Comparison of ENCODE assay signal across 17 cellular contexts in the genomic region with DNA sequence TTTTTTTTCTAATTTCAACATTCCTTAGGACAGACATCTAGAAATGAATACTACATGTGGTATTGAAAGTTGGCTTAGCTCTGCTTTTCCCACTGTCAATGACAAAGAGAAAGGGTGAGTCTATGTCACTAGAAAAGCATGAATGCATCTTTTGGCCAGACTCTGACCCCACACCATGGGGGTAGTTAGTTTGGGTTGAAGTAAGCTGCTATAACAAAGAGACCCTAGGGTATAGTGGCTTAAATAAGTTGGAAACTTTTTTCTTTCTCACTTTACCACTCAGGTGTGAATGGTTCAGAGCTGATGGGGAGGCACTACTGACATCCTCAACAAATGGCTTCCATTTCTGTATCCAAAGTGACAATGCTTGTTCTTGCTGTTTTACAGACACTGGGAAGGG.
DNase-seq lines count a peak whose midpoint lies in the region; ATAC-seq, FAIRE-seq and TF ChIP-seq lines count a peak whose summit lies in the region.
"Had no signal": no experiment of that assay in that cellular context is flagged by ENCODE, and none has a peak within 500 bp of the region (broad histone marks: within the 10 kb centered on the region; RNA-seq: fewer than 3 reads in every experiment).

No MANE protein-coding gene starts in this region.

- FAIRE-seq in K562 (lab: Jason Lieb, UNC): no peak
- peak; percentile 13 for FAIRE-seq in keratinocyte (lab: Jason Lieb, UNC)
- FAIRE-seq: A549, GM12878, GM18507 had no signal

- no peak for TF ChIP-seq RAD21 in K562 (CRISPR knock-in tag; conservative IDR thresholded peaks at IDR 0.05 in 1 of 2, IDR thresholded peaks at IDR 0.05 in 1 of 2)

- TF ChIP-seq CTCF in DND-41 (IDR thresholded peaks at IDR 0.05; ENCODE audit: borderline replicate concordance, extremely low read depth, low read length, poor library complexity, severe bottlenecking): no peak
- TF ChIP-seq CTCF in K562 (IDR thresholded peaks at IDR 0.05 in 2 of 3, conservative IDR thresholded peaks at IDR 0.05 in 1 of 3; ENCODE audit: insufficient read depth in 2 of 3, low read depth in 1 of 3, low read length in 3 of 3): no peak
- no peak for TF ChIP-seq CTCF in keratinocyte (optimal IDR thresholded peaks at IDR 0.05 in 1 of 3, IDR thresholded peaks at IDR 0.05 in 1 of 3, conservative IDR thresholded peaks at IDR 0.05 in 1 of 3; ENCODE audit: extremely low read depth in 1 of 3, insufficient read depth in 2 of 3, low read length in 3 of 3)

- no peak for TF ChIP-seq POLR2A in K562 (conservative IDR thresholded peaks at IDR 0.05)

- H3K9me1 ChIP-seq in K562 (ENCODE audit: control insufficient read depth, insufficient read depth, low read length) (no peaks in the 10 kb centered on the region), keratinocyte (ENCODE audit: control insufficient read depth, extremely low read depth, insufficient read depth, low read length) (no peaks in the 10 kb centered on the region)

- no TSS peak for BruUV-seq in K562 (replicated peaks; lab: Mats Ljungman, UMichigan)

- no peaks in the 10 kb centered on the region for H3K9me3 ChIP-seq in DND-41 (ENCODE audit: insufficient read depth, low read length, severe bottlenecking)
- no peaks in the 10 kb centered on the region for H3K9me3 ChIP-seq in K562 (replicated peaks; ENCODE audit: control insufficient read depth, insufficient read depth, low read depth, low read length)
- no peaks in the 10 kb centered on the region for H3K9me3 ChIP-seq in keratinocyte (ENCODE audit: control insufficient read depth, low read depth, low read length)
- no peaks in the 10 kb centered on the region for H3K9me3 ChIP-seq in aorta (ENCODE audit: control insufficient read depth, low read length)
- no peaks in the 10 kb centered on the region for H3K9me3 ChIP-seq in HAP-1
- H3K9me3 ChIP-seq: A549 had no signal

- H3K79me2 ChIP-seq in DND-41 (ENCODE audit: insufficient read depth, low read length) (no peaks in the 10 kb centered on the region), K562 (ENCODE audit: control insufficient read depth, insufficient read depth, low read length) (no peaks in the 10 kb centered on the region), keratinocyte (ENCODE audit: control insufficient read depth, insufficient read depth, low read length) (no peaks in the 10 kb centered on the region)

- no peak overlapping the region for H3K9ac ChIP-seq in DND-41 (ENCODE audit: low read depth, low read length)
- no peak overlapping the region for H3K9ac ChIP-seq in K562 (ENCODE audit: insufficient read depth in 1 of 2, low read depth in 2 of 2, low read length in 2 of 2)
- H3K9ac ChIP-seq in keratinocyte (ENCODE audit: control insufficient read depth, extremely low read depth, insufficient read depth, low read length): no peak overlapping the region

- POLR2A ChIA-PET in K562 (lab: Yijun Ruan, JAX): interaction anchor here (0.6 kb wide), 1 partner anchor 9 kb away, joined by 4 read pairs; no protein-coding TSS in a partner anchor

- CTCF ChIA-PET in K562 (lab: Yijun Ruan, JAX; ENCODE audit: low intra/inter-chr PET ratio): no interaction called here

- TF ChIP-seq EP300 in K562 (IDR thresholded peaks at IDR 0.05; ENCODE audit: low read length): no peak

- H4K20me1 ChIP-seq in DND-41 (ENCODE audit: insufficient read depth, low read length) (no peaks in the 10 kb centered on the region), K562 (replicated peaks; ENCODE audit: control insufficient read depth, insufficient read depth, low read length) (no peaks in the 10 kb centered on the region), keratinocyte (ENCODE audit: control insufficient read depth, extremely low read depth, insufficient read depth, low read length) (no peaks in the 10 kb centered on the region)

- no peak overlapping the region for H2AFZ ChIP-seq in DND-41 (ENCODE audit: low read depth, low read length)
- H2AFZ ChIP-seq in K562 (ENCODE audit: low read depth, low read length): no peak overlapping the region
- H2AFZ ChIP-seq in keratinocyte (ENCODE audit: control insufficient read depth, low read length): no peak overlapping the region

- H3K27ac ChIP-seq in DND-41 (ENCODE audit: low read length) (0 out of 2 replicates have a peak overlapping the region, but pooled peaks have one; percentile 2), K562 (ENCODE audit: extremely low read depth, low read depth, low read length) (no peak overlapping the region), keratinocyte (ENCODE audit: control insufficient read depth, insufficient read depth, low read length) (no peak overlapping the region), temporal lobe (ENCODE audit: low read depth, low read length) (peak overlapping the region; percentile 78), aorta (ENCODE audit: low read depth in 1 of 2, low read length in 2 of 2) (no peak overlapping the region)
- H3K27ac ChIP-seq: A549 had no signal

- no peak for ATAC-seq in DND-41 (ENCODE audit: insufficient read depth, low read depth)
- ATAC-seq in K562: no peak
- ATAC-seq in GM19328 (IDR thresholded peaks at IDR 0.05; ENCODE audit: unreplicated experiment): no peak
- no peak for ATAC-seq in aorta (ENCODE audit: low FRiP score)
- no peak for ATAC-seq in GM18858 (IDR thresholded peaks at IDR 0.05; ENCODE audit: unreplicated experiment)
- ATAC-seq: A549, GM12878 had no signal

- H3K4me2 ChIP-seq in DND-41 (ENCODE audit: insufficient read depth, low read length) (no peak overlapping the region), K562 (ENCODE audit: insufficient read depth, low read length) (no peak overlapping the region), keratinocyte (ENCODE audit: control insufficient read depth, extremely low read depth, insufficient read depth, low read depth, low read length) (no peak overlapping the region)
- H3K4me2 ChIP-seq: A549 had no signal

- no peak overlapping the region for H3K4me3 ChIP-seq in DND-41 (ENCODE audit: low read depth in 1 of 2, low read length in 2 of 2)
- H3K4me3 ChIP-seq in K562: no peak overlapping the region
- no peak overlapping the region for H3K4me3 ChIP-seq in keratinocyte (ENCODE audit: control insufficient read depth in 2 of 3, extremely low read depth in 1 of 3, insufficient read depth in 2 of 3, low read depth in 1 of 3, low read length in 3 of 3)
- no peak overlapping the region for H3K4me3 ChIP-seq in aorta (ENCODE audit: low read length in 2 of 2)
- no peak overlapping the region for H3K4me3 ChIP-seq in HAP-1
- H3K4me3 ChIP-seq: A549, GM12878 had no signal

- H3K27me3 ChIP-seq in DND-41 (ENCODE audit: insufficient read depth, low read length, poor library complexity) (no peaks in the 10 kb centered on the region), K562 (ENCODE audit: control insufficient read depth in 2 of 2, insufficient read depth in 2 of 2, low read length in 2 of 2) (no peaks in the 10 kb centered on the region), keratinocyte (ENCODE audit: control insufficient read depth, extremely low read depth, insufficient read depth, low read length) (no peaks in the 10 kb centered on the region), aorta (ENCODE audit: control insufficient read depth in 1 of 2, insufficient read depth in 2 of 2, low read length in 1 of 2) (no peaks in the 10 kb centered on the region), HAP-1 (ENCODE audit: low read depth) (no peaks in the 10 kb centered on the region)

- in situ Hi-C loops in K562 (cut with MboI): no loop called here
- in situ Hi-C loops in HAP-1 (cut with MboI; ENCODE audit: low sequenced_read_pairs): no loop called here

- dilution Hi-C loops in keratinocyte (cut with MboI; ENCODE audit: extremely low pct_ligation_motif_present, low sequenced_read_pairs): no loop called here

- H3K36me3 ChIP-seq in DND-41 (ENCODE audit: insufficient read depth, low read length): no peaks in the 10 kb centered on the region
- H3K36me3 ChIP-seq in K562 (ENCODE audit: control insufficient read depth, insufficient read depth, low read length): no peaks in the 10 kb centered on the region
- no peaks in the 10 kb centered on the region for H3K36me3 ChIP-seq in keratinocyte (ENCODE audit: control insufficient read depth in 2 of 2, extremely low read depth in 1 of 2, insufficient read depth in 2 of 2, low read length in 2 of 2)
- H3K36me3 ChIP-seq in aorta (ENCODE audit: control insufficient read depth in 1 of 2, insufficient read depth in 2 of 2, low read length in 1 of 2): no peaks in the 10 kb centered on the region
- no peaks in the 10 kb centered on the region for H3K36me3 ChIP-seq in HAP-1 (replicated peaks)

- intact Hi-C loops in K562 (cut with micrococcal nuclease) (no loop called here), aorta (cut with DNase I) (no loop called here)

- peaks cover 44% of the 10 kb centered on the region for H3K4me1 ChIP-seq in DND-41 (ENCODE audit: insufficient read depth, low read length)
- peaks cover 0 to 10% of the 10 kb centered on the region in 2 experiments; a peak in 2 of 5 replicates for H3K4me1 ChIP-seq in K562 (replicated peaks in 1 of 2; ENCODE audit: control insufficient read depth in 2 of 2, insufficient read depth in 2 of 2, low read length in 2 of 2)
- H3K4me1 ChIP-seq in keratinocyte (ENCODE audit: control insufficient read depth, extremely low read depth, insufficient read depth, low read length): peaks cover 13% of the 10 kb centered on the region
- no peaks in the 10 kb centered on the region for H3K4me1 ChIP-seq in aorta (ENCODE audit: control insufficient read depth in 1 of 2, insufficient read depth in 2 of 2, low read length in 2 of 2)
- peaks cover 10% of the 10 kb centered on the region for H3K4me1 ChIP-seq in HAP-1
- H3K4me1 ChIP-seq: A549 had no signal

- DNase-seq in DND-41 (no peak), K562 (ENCODE audit: extremely low read depth in 1 of 4, low spot score in 3 of 4) (no peak), keratinocyte (ENCODE audit: low read depth, low spot score) (no peak), aorta (no peak), HAP-1 (ENCODE audit: low spot score in 2 of 2) (no peak)
- DNase-seq: Calu3; CD4-positive, CD25-positive, alpha-beta regulatory T cell; DMS 273 treated with DMSO at 0.1 percent for 48 hours; GOT3; HCEC 1CT; HFFc6 had no signal

TF ChIP-seq in K562, 482 proteins besides CTCF, POLR2A, EP300 and RAD21:
- TF ChIP-seq ZNF668 (CRISPR knock-in tag; IDR thresholded peaks at IDR 0.05) (no peak), ZNF12 (CRISPR knock-in tag; IDR thresholded peaks at IDR 0.05) (peak; percentile 95)
TF ChIP-seq in K562: peak in this region for 1.

Comparison
In these comparisons a context has a peak if more than half of its experiments do, and no peak if none do; other contexts are left out.
1. H3K27ac ChIP-seq: peak in DND-41 (single experiment) and temporal lobe (single experiment); none in K562 (single experiment), keratinocyte (single experiment) and aorta (0 of 2).